Comparison of ENCODE assay signal across 9 cellular contexts in genomic region chr1:204416589-204417230, GRCh38. TPM values are rescaled to one million over a fixed set of nuclear protein-coding genes. Genes with fewer than 3 reads are reported as not detected.
DNase-seq lines count a peak whose midpoint lies in the region; ATAC-seq and TF ChIP-seq lines count a peak whose summit lies in the region.
"Had no signal": no experiment of that assay in that cellular context is flagged by ENCODE, and none has a peak within 500 bp of the region (broad histone marks: within the 10 kb centered on the region; RNA-seq: fewer than 3 reads in every experiment).

No MANE protein-coding gene starts in this region.

- peak overlapping the region in 1 of 2 donors; percentile 9 for H3K4me3 ChIP-seq in right atrium auricular region
- no peak overlapping the region for H3K4me3 ChIP-seq in colonic mucosa

- ATAC-seq in natural killer cell: no peak
- no peak for ATAC-seq in GM21390 (IDR thresholded peaks at IDR 0.05; ENCODE audit: unreplicated experiment)
- ATAC-seq in GM19395 (IDR thresholded peaks at IDR 0.05; ENCODE audit: unreplicated experiment): no peak

- peaks cover 0 to 32% of the 10 kb centered on the region in 2 donors for H3K4me1 ChIP-seq in right atrium auricular region
- no peaks in the 10 kb centered on the region for H3K4me1 ChIP-seq in colonic mucosa

- H3K4me1 Mint-ChIP-seq in natural killer cell: peaks cover 33 to 49% of the 10 kb centered on the region in 2 donors

- in situ Hi-C loops in G401 (cut with HindIII; ENCODE audit: low sequenced_read_pairs): no loop called here

- no peak overlapping the region for H3K9ac ChIP-seq in colonic mucosa (ENCODE audit: low read depth in 2 of 2, low read length in 2 of 2)
- H3K9ac ChIP-seq: KMS-11 had no signal

- peak overlapping the region; percentile 88 to 93 for H3K27ac Mint-ChIP-seq in natural killer cell

- intact Hi-C loops in cardiac septum (cut with DNase I): no loop called here
- intact Hi-C loops in colonic mucosa (cut with DNase I): no loop called here
- intact Hi-C loops in natural killer cell (cut with micrococcal nuclease): loop anchor here (1.0 kb wide), 1 partner anchor 91 kb away; no protein-coding TSS in a partner anchor

- H3K27me3 Mint-ChIP-seq in natural killer cell (ENCODE audit: low read depth in 2 of 2): no peaks in the 10 kb centered on the region

- peak overlapping the region; percentile 74 for H3K4me3 Mint-ChIP-seq in natural killer cell

- no peaks in the 10 kb centered on the region for H3K9me3 Mint-ChIP-seq in natural killer cell

- DNase-seq in right atrium auricular region (ENCODE audit: low spot score): no peak
- no peak for DNase-seq in cardiac septum (ENCODE audit: low spot score)
- DNase-seq in colonic mucosa: no peak
- DNase-seq in natural killer cell: no peak
- no peak for DNase-seq in G401 (ENCODE audit: low spot score)
- DNase-seq in HCEC 1CT: no peak

- H3K27me3 ChIP-seq in right atrium auricular region (no peaks in the 10 kb centered on the region), colonic mucosa (no peaks in the 10 kb centered on the region)

- H3K36me3 Mint-ChIP-seq in natural killer cell: no peaks in the 10 kb centered on the region

- H3K9me3 ChIP-seq in right atrium auricular region (no peaks in the 10 kb centered on the region), colonic mucosa (no peaks in the 10 kb centered on the region)

- peak overlapping the region; percentile 73 to 81 for H3K27ac ChIP-seq in right atrium auricular region
- H3K27ac ChIP-seq in colonic mucosa: peak overlapping the region; percentile 83
- H3K27ac ChIP-seq: KMS-11 had no signal

- TF ChIP-seq CTCF in right atrium auricular region (IDR thresholded peaks at IDR 0.05) (no peak), colonic mucosa (IDR thresholded peaks at IDR 0.05) (no peak), natural killer cell (IDR thresholded peaks at IDR 0.05) (no peak)

- no peaks in the 10 kb centered on the region for H3K36me3 ChIP-seq in right atrium auricular region
- no peaks in the 10 kb centered on the region for H3K36me3 ChIP-seq in colonic mucosa

RNA-seq across cellular contexts. Expression of gene PPP1R15B, which starts 5.1 kb away (rescaled TPM):
- total RNA-seq in right atrium auricular region (10 to 100 TPM; 27.3 to 30.9 TPM), cardiac septum (21.2 TPM), colonic mucosa (10 to 100 TPM; 50.8 to 79.6 TPM), natural killer cell (100 to 1,000 TPM; 174 to 236 (median 222) TPM)
- 16.4 and 30.7 TPM in 2 replicates for total RNA-seq in G401 (2014; rRNA removed; shearing (Covaris generic))

RNA-seq across cellular contexts. Expression of gene PLEKHA6, which starts 57.0 kb away (rescaled TPM):
- 10 to 100 TPM; 18.1 to 25.7 TPM for total RNA-seq in right atrium auricular region
- total RNA-seq in cardiac septum: 27.9 TPM
- 100 to 1,000 TPM in 1 of 2 donors, 10 to 100 TPM in 1; 84.5 to 165 TPM for total RNA-seq in colonic mucosa
- total RNA-seq in natural killer cell: under 1 TPM; 0.10 to 0.43 (median 0.16) TPM
- total RNA-seq in G401 (2014; rRNA removed; shearing (Covaris generic)): not detected in 2 replicates

Comparison
In these comparisons a context has a peak if more than half of its experiments do, and no peak if none do; other contexts are left out.
1. RNA of gene PLEKHA6, which starts 57.0 kb away (total RNA-seq): 84.5 to 165 TPM in colonic mucosa, 27.9 TPM in cardiac septum (single experiment) and 18.1 to 25.7 TPM in right atrium auricular region; 0.10 to 0.43 TPM in natural killer cell and not detected in G401; every median in the first group is over 10 times any median in the second.